In the genomic region with DNA sequence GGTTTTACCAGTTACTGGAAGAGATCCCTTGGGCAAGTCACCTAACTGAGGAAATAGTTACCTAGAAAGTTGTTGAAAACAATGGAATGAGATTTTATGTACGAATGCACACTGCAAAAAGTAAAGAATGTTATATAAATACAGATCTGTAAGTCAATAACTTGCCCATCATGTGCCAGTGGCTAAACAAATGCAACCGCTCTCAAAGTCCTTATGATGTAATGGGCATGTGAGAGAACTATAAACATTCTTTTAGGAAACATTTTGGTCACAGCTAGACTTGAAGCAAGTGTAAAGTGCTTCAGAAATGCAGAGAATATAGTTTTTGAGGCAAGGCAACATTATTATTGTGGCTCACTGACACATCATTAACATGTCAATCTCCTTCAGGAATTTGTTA, we compare ENCODE assay signal across 9 cellular contexts.
"Had no signal": no experiment of that assay in that cellular context is flagged by ENCODE, and none has a peak within 500 bp of the region (broad histone marks: within the 10 kb centered on the region; RNA-seq: fewer than 3 reads in every experiment).

No MANE protein-coding gene starts in this region.

- H3K4me2 ChIP-seq: GM23338 had no signal

- H3K27ac ChIP-seq: HL-60 had no signal

- DNase-seq: H9, HCEC 1CT, HFFc6, IMR-90 had no signal

- H3K4me3 ChIP-seq: GM23338, K562 had no signal

- H2AFZ ChIP-seq: GM23338 had no signal

- ATAC-seq: GM23338, K562 had no signal

- FAIRE-seq: H1, H54, K562 had no signal
